8 cellular contexts compared by ENCODE assay signal in genomic region chr10:22319559-22320558, GRCh38. TPM values are rescaled to one million over a fixed set of nuclear protein-coding genes. Genes with fewer than 3 reads are reported as not detected.
DNase-seq lines count a peak whose midpoint lies in the region; ATAC-seq, FAIRE-seq and TF ChIP-seq lines count a peak whose summit lies in the region.

No MANE protein-coding gene starts in this region.

- TF ChIP-seq CTCF in left ventricle myocardium inferior (IDR thresholded peaks at IDR 0.05; ENCODE audit: borderline replicate concordance) (no peak), stomach (IDR thresholded peaks at IDR 0.05) (no peak)

- H3K27me3 ChIP-seq in left ventricle myocardium inferior (ENCODE audit: low read depth): peaks cover 26% of the 10 kb centered on the region
- H3K27me3 ChIP-seq in stomach: peaks cover 0 to 33% (median 10%) of the 10 kb centered on the region in 3 donors

- H3K27ac Mint-ChIP-seq in activated T-helper 1 cell treated with anti-CD3 and anti-CD28 coated beads, Interleukin-12 subunit alpha, Interleukin-12 subunit beta, Interleukin-2, Interleukin-4 antibody, amounts not matched to agents 30 ng/mL and 10 ng/mL and 1 ng/mL, durations not matched to agents 14 hours and 24 hours and 36 hours: peak overlapping the region; percentile 96

- peak; percentile 60 for FAIRE-seq in islet of Langerhans (lab: Jason Lieb, UNC)

- H3K27ac ChIP-seq in left ventricle myocardium inferior (replicated peaks) (peak overlapping the region; percentile 95), stomach (peak overlapping the region; percentile 75 to 94 (median 92))

- peaks cover 70% of the 10 kb centered on the region for H3K4me1 Mint-ChIP-seq in activated T-helper 1 cell treated with anti-CD3 and anti-CD28 coated beads, Interleukin-12 subunit alpha, Interleukin-12 subunit beta, Interleukin-2, Interleukin-4 antibody, amounts not matched to agents 30 ng/mL and 10 ng/mL and 1 ng/mL, durations not matched to agents 14 hours and 24 hours and 36 hours (ENCODE audit: low read depth)

- TF ChIP-seq EP300 in stomach (IDR thresholded peaks at IDR 0.05): no peak

- peak overlapping the region; percentile 87 for H3K4me3 ChIP-seq in left ventricle myocardium inferior
- peak overlapping the region; percentile 42 to 93 (median 80) for H3K4me3 ChIP-seq in stomach

- H3K9me3 Mint-ChIP-seq in activated T-helper 1 cell treated with anti-CD3 and anti-CD28 coated beads, Interleukin-12 subunit alpha, Interleukin-12 subunit beta, Interleukin-2, Interleukin-4 antibody, amounts not matched to agents 30 ng/mL and 10 ng/mL and 1 ng/mL, durations not matched to agents 14 hours and 24 hours and 36 hours: no peaks in the 10 kb centered on the region

- peaks cover 29% of the 10 kb centered on the region for H3K36me3 Mint-ChIP-seq in activated T-helper 1 cell treated with anti-CD3 and anti-CD28 coated beads, Interleukin-12 subunit alpha, Interleukin-12 subunit beta, Interleukin-2, Interleukin-4 antibody, amounts not matched to agents 30 ng/mL and 10 ng/mL and 1 ng/mL, durations not matched to agents 14 hours and 24 hours and 36 hours (ENCODE audit: low read depth)

- WGBS in stomach, 5 donors: 29 to 34% (median 32%) methylated on average over 35 to 40 of the region's 40 CpGs

- intact Hi-C loops in left ventricle myocardium inferior (cut with micrococcal nuclease): loop anchor here (10.0 kb wide), 1 partner anchor 315 kb away; the partner anchor contains the start of gene DNAJC1
- intact Hi-C loops in left ventricle myocardium superior (cut with micrococcal nuclease): loop anchor here (5.0 to 10.0 kb wide), 3 partner anchors 68 to 395 kb away; partner anchors contain the start of gene PIP4K2A
- intact Hi-C loops in activated T-helper 1 cell treated with anti-CD3 and anti-CD28 coated beads, Interleukin-12 subunit alpha, Interleukin-12 subunit beta, Interleukin-2, Interleukin-4 antibody, amounts not matched to agents 30 ng/mL and 10 ng/mL and 1 ng/mL, durations not matched to agents 14 hours and 24 hours and 36 hours (cut with micrococcal nuclease): loop anchor here (5.0 kb wide), 4 partner anchors 332 to 823 kb away; partner anchors contain the start of genes MLLT10 and PIP4K2A
- intact Hi-C loops in stomach (cut with DNase I; ENCODE audit: low total_unique reads): no loop called here

- H3K9me3 ChIP-seq in left ventricle myocardium inferior (replicated peaks) (no peaks in the 10 kb centered on the region), stomach (no peaks in the 10 kb centered on the region)

- TF ChIP-seq POLR2A in stomach (IDR thresholded peaks at IDR 0.05): no peak

- H3K36me3 ChIP-seq in left ventricle myocardium inferior: no peaks in the 10 kb centered on the region
- H3K36me3 ChIP-seq in stomach: no peaks in the 10 kb centered on the region

- H3K27me3 Mint-ChIP-seq in activated T-helper 1 cell treated with anti-CD3 and anti-CD28 coated beads, Interleukin-12 subunit alpha, Interleukin-12 subunit beta, Interleukin-2, Interleukin-4 antibody, amounts not matched to agents 30 ng/mL and 10 ng/mL and 1 ng/mL, durations not matched to agents 14 hours and 24 hours and 36 hours (ENCODE audit: insufficient read depth): peaks cover 25% of the 10 kb centered on the region

- peaks cover 81% of the 10 kb centered on the region for H3K4me1 ChIP-seq in left ventricle myocardium inferior
- peaks cover 27 to 72% (median 52%) of the 10 kb centered on the region in 4 donors for H3K4me1 ChIP-seq in stomach

- H3K4me3 Mint-ChIP-seq in activated T-helper 1 cell treated with anti-CD3 and anti-CD28 coated beads, Interleukin-12 subunit alpha, Interleukin-12 subunit beta, Interleukin-2, Interleukin-4 antibody, amounts not matched to agents 30 ng/mL and 10 ng/mL and 1 ng/mL, durations not matched to agents 14 hours and 24 hours and 36 hours: peak overlapping the region; percentile 89

- DNase-seq in left ventricle myocardium inferior (no peak), left ventricle myocardium superior (no peak), stomach (no peak), NCI-H146 treated with DMSO at 0.1 percent for 48 hours (lab: John Stamatoyannopoulos, UW; ENCODE audit: unreplicated experiment) (no peak), DMS153 (lab: John Stamatoyannopoulos, UW) (no peak), NCI-H128 (lab: John Stamatoyannopoulos, UW; ENCODE audit: unreplicated experiment) (no peak)
- no peak for DNase-seq in activated T-helper 1 cell treated with anti-CD3 and anti-CD28 coated beads, Interleukin-12 subunit alpha, Interleukin-12 subunit beta, Interleukin-2, Interleukin-4 antibody, amounts not matched to agents 30 ng/mL and 10 ng/mL and 1 ng/mL, durations not matched to agents 14 hours and 24 hours and 36 hours (ENCODE audit: low spot score)

- no peak for ATAC-seq in left ventricle myocardium superior

RNA-seq across cellular contexts. Expression of gene BMI1, which starts 1.0 kb away (rescaled TPM):
- 33.3 TPM for total RNA-seq in left ventricle myocardium inferior
- total RNA-seq in left ventricle myocardium superior: 38.8 TPM
- 59.3 and 66.5 TPM in 2 replicates for total RNA-seq in activated T-helper 1 cell treated with anti-CD3 and anti-CD28 coated beads, Interleukin-12 subunit alpha, Interleukin-12 subunit beta, Interleukin-2, Interleukin-4 antibody, amounts not matched to agents 30 ng/mL and 10 ng/mL and 1 ng/mL, durations not matched to agents 14 hours and 24 hours and 36 hours
- 100 to 1,000 TPM in 2 of 5 donors, 10 to 100 TPM in 3; 18.8 to 228 (median 57.5) TPM for total RNA-seq in stomach
- 10 to 100 TPM; 14.9 to 25.5 (median 25.1) TPM for polyA plus RNA-seq in stomach

RNA-seq across cellular contexts. Expression of gene COMMD3, which starts 3.7 kb away (rescaled TPM):
- total RNA-seq in left ventricle myocardium inferior: 89.7 TPM
- 83.5 TPM for total RNA-seq in left ventricle myocardium superior
- 78.7 and 84.4 TPM in 2 replicates for total RNA-seq in activated T-helper 1 cell treated with anti-CD3 and anti-CD28 coated beads, Interleukin-12 subunit alpha, Interleukin-12 subunit beta, Interleukin-2, Interleukin-4 antibody, amounts not matched to agents 30 ng/mL and 10 ng/mL and 1 ng/mL, durations not matched to agents 14 hours and 24 hours and 36 hours
- 10 to 100 TPM in 3 of 5 donors, 1 to 10 TPM in 2; 4.1 to 38.0 (median 13.0) TPM for total RNA-seq in stomach
- 10 to 100 TPM; 50.7 to 57.7 (median 51.2) TPM for polyA plus RNA-seq in stomach

RNA-seq across cellular contexts. Expression of gene SPAG6, which starts 25.4 kb away (rescaled TPM):
- total RNA-seq in left ventricle myocardium inferior: not detected
- total RNA-seq in left ventricle myocardium superior: not detected
- total RNA-seq in activated T-helper 1 cell treated with anti-CD3 and anti-CD28 coated beads, Interleukin-12 subunit alpha, Interleukin-12 subunit beta, Interleukin-2, Interleukin-4 antibody, amounts not matched to agents 30 ng/mL and 10 ng/mL and 1 ng/mL, durations not matched to agents 14 hours and 24 hours and 36 hours: 0.18 TPM in 1 of 2 replicates, not detected in the other
- not detected for total RNA-seq in stomach
- not detected for polyA plus RNA-seq in stomach
